Comparison of ENCODE assay signal across 8 cellular contexts in genomic region chr2:119431155-119431975, GRCh38. TPM values are rescaled to one million over a fixed set of nuclear protein-coding genes. Genes with fewer than 3 reads are reported as not detected.
DNase-seq lines count a peak whose midpoint lies in the region; ATAC-seq, FAIRE-seq and TF ChIP-seq lines count a peak whose summit lies in the region.

TMEM37 (plus strand) TSS chr2:119431854; CDS start chr2:119431904, 50 bp downstream.

- H4K20me1 ChIP-seq in keratinocyte (ENCODE audit: control insufficient read depth, extremely low read depth, insufficient read depth, low read length), result no peaks in the 10 kb centered on the region

- TF ChIP-seq CTCF in Calu3 (IDR thresholded peaks at IDR 0.05; ENCODE audit: unreplicated experiment) (no peak), MCF 10A (IDR thresholded peaks at IDR 0.05; ENCODE audit: unreplicated experiment) (no peak), keratinocyte (optimal IDR thresholded peaks at IDR 0.05 in 1 of 3, IDR thresholded peaks at IDR 0.05 in 1 of 3, conservative IDR thresholded peaks at IDR 0.05 in 1 of 3; ENCODE audit: extremely low read depth in 1 of 3, insufficient read depth in 2 of 3, low read length in 3 of 3) (no peak)

- H3K27ac Mint-ChIP-seq in Calu3 (ENCODE audit: unreplicated experiment) (no peak within 1 kb of the TSS), MCF 10A (ENCODE audit: low read depth, unreplicated experiment) (no peak within 1 kb of the TSS)

- BruUV-seq in Calu3 (replicated peaks; lab: Mats Ljungman, UMichigan) (no TSS peak), MCF 10A (replicated peaks; lab: Mats Ljungman, UMichigan) (no TSS peak)

- peaks cover 37% of the 10 kb centered on the region for H3K27me3 ChIP-seq in keratinocyte (ENCODE audit: control insufficient read depth, extremely low read depth, insufficient read depth, low read length)

- CTCF ChIA-PET in Calu3 (lab: Charles Lee) (interaction anchor here (0.7 to 1.1 kb wide), 2 partner anchors 11 to 45 kb away, joined by 3 to 7 read pairs; no protein-coding TSS in a partner anchor), MCF 10A (lab: Yijun Ruan, JAX) (interaction anchor here (0.6 to 1.4 kb wide), 5 partner anchors 22 to 45 kb away, joined by 3 read pairs; no protein-coding TSS in a partner anchor)

- H3K27me3 Mint-ChIP-seq in Calu3 (ENCODE audit: unreplicated experiment) (peaks cover 21% of the 10 kb centered on the region), MCF 10A (ENCODE audit: insufficient read depth, unreplicated experiment) (no peaks in the 10 kb centered on the region)

- H3K36me3 Mint-ChIP-seq in Calu3 (ENCODE audit: insufficient read depth, unreplicated experiment) (peaks cover 4% of the 10 kb centered on the region), MCF 10A (ENCODE audit: insufficient read depth, unreplicated experiment) (no peaks in the 10 kb centered on the region)

- peak within 1 kb of the TSS; percentile 15 to 45 (median 36) for H3K4me3 ChIP-seq in keratinocyte (ENCODE audit: control insufficient read depth in 2 of 3, extremely low read depth in 1 of 3, insufficient read depth in 2 of 3, low read depth in 1 of 3, low read length in 3 of 3)

- H3K9me3 ChIP-seq in keratinocyte (ENCODE audit: control insufficient read depth, low read depth, low read length), result no peaks in the 10 kb centered on the region

- POLR2A ChIA-PET in MCF 10A (lab: Yijun Ruan, JAX), result interaction anchor here (0.8 to 1.4 kb wide), 4 partner anchors 9 to 21 kb away, joined by 3 to 5 read pairs (median 4); no protein-coding TSS in a partner anchor

- peak within 1 kb of the TSS; percentile 53 for H3K4me3 Mint-ChIP-seq in Calu3 (ENCODE audit: low read depth, unreplicated experiment)
- peak within 1 kb of the TSS; percentile 69 for H3K4me3 Mint-ChIP-seq in MCF 10A (ENCODE audit: unreplicated experiment)

- no peak for FAIRE-seq in keratinocyte (lab: Jason Lieb, UNC)

- no peaks in the 10 kb centered on the region for H3K9me1 ChIP-seq in keratinocyte (ENCODE audit: control insufficient read depth, extremely low read depth, insufficient read depth, low read length)

- DNase-seq in Calu3 (peak; percentile 68), NCI-H2227 treated with DMSO at 0.1 percent for 48 hours (lab: John Stamatoyannopoulos, UW) (peak; percentile 37), MCF 10A (ENCODE audit: unreplicated experiment) (peak; percentile 77), keratinocyte (ENCODE audit: low read depth, low spot score) (no peak), smooth muscle cell of the brain vasculature (ENCODE audit: low read depth, low spot score) (peak; percentile 35), Ammon's horn (ENCODE audit: low spot score) (no peak)

- peak within 1 kb of the TSS; percentile 70 for H3K4me2 ChIP-seq in keratinocyte (ENCODE audit: control insufficient read depth, extremely low read depth, insufficient read depth, low read depth, low read length)

- no peak within 1 kb of the TSS for H3K27ac ChIP-seq in keratinocyte (ENCODE audit: control insufficient read depth, insufficient read depth, low read length)

- no peaks in the 10 kb centered on the region for H3K79me2 ChIP-seq in keratinocyte (ENCODE audit: control insufficient read depth, insufficient read depth, low read length)

- H3K4me1 Mint-ChIP-seq in Calu3 (ENCODE audit: low read depth, unreplicated experiment), result peaks cover 66% of the 10 kb centered on the region
- peaks cover 30% of the 10 kb centered on the region for H3K4me1 Mint-ChIP-seq in MCF 10A (ENCODE audit: insufficient read depth, unreplicated experiment)

- H3K36me3 ChIP-seq in keratinocyte (ENCODE audit: control insufficient read depth in 2 of 2, extremely low read depth in 1 of 2, insufficient read depth in 2 of 2, low read length in 2 of 2), result no peaks in the 10 kb centered on the region

- peak within 1 kb of the TSS; percentile 58 for H2AFZ ChIP-seq in keratinocyte (ENCODE audit: control insufficient read depth, low read length)

- dilution Hi-C loops in keratinocyte (cut with MboI; ENCODE audit: extremely low pct_ligation_motif_present, low sequenced_read_pairs), result no loop called here

- ATAC-seq in GM18907 (IDR thresholded peaks at IDR 0.05; ENCODE audit: unreplicated experiment) (peak; percentile 78), HG03025 (IDR thresholded peaks at IDR 0.05; ENCODE audit: low FRiP score, unreplicated experiment) (peak; percentile 55)

- intact Hi-C loops in Calu3 (cut with micrococcal nuclease; ENCODE audit: unreplicated experiment), result no loop called here
- intact Hi-C loops in MCF 10A (cut with micrococcal nuclease), result no loop called here

- peak within 1 kb of the TSS; percentile 36 for H3K9ac ChIP-seq in keratinocyte (ENCODE audit: control insufficient read depth, extremely low read depth, insufficient read depth, low read length)

- H3K4me1 ChIP-seq in keratinocyte (ENCODE audit: control insufficient read depth, extremely low read depth, insufficient read depth, low read length), result peaks cover 14% of the 10 kb centered on the region

- H3K9me3 Mint-ChIP-seq in Calu3 (ENCODE audit: low read depth, unreplicated experiment) (no peaks in the 10 kb centered on the region), MCF 10A (ENCODE audit: unreplicated experiment) (no peaks in the 10 kb centered on the region)

RNA-seq across cellular contexts. Expression of gene TMEM37, which starts in this region (rescaled TPM):
- total RNA-seq in Calu3 (2022), result 0.61 and 0.76 TPM in 2 replicates
- 0.17 TPM in 1 of 2 replicates, not detected in the other for total RNA-seq in MCF 10A (2022)
- 0.10 to 0.18 TPM (median 0.13 TPM) in 3 replicates for polyA plus RNA-seq in keratinocyte
- polyA plus RNA-seq in keratinocyte (2011; ENCODE audit: low read depth), result not detected
- 0.08 and 0.11 TPM in 2 replicates for polyA plus RNA-seq in keratinocyte (2011; cell fraction: cytosol; rRNA removed)
- not detected in 2 replicates for polyA plus RNA-seq in keratinocyte (2011; cell fraction: nucleus; rRNA removed)
- 0.16 TPM in 1 of 2 replicates, not detected in the other for polyA plus RNA-seq in keratinocyte (2012; ENCODE audit: low replicate concordance)
- 0.23 to 0.66 TPM in 2 of 3 replicates, not detected in the other for polyA minus RNA-seq in keratinocyte
- not detected for polyA minus RNA-seq in keratinocyte (2011; cell fraction: cytosol; rRNA and poly(A)+ RNA removed)
- not detected in 2 replicates for polyA minus RNA-seq in keratinocyte (2011; cell fraction: nucleus; rRNA and poly(A)+ RNA removed)

Comparison
In these comparisons a context has a peak if more than half of its experiments do, and no peak if none do; other contexts are left out.
1. Peak in DNase-seq in Calu3; RNA of the gene not detected or under 1 TPM.
2. Peak in DNase-seq in MCF 10A; RNA of the gene not detected or under 1 TPM.
3. DNase-seq: peak in NCI-H2227 treated with DMSO at 0.1 percent for 48 hours (single experiment) and smooth muscle cell of the brain vasculature (single experiment); none in keratinocyte (single experiment) and Ammon's horn (single experiment).